Comparison of ENCODE assay signal across 25 cellular contexts in the genomic region with DNA sequence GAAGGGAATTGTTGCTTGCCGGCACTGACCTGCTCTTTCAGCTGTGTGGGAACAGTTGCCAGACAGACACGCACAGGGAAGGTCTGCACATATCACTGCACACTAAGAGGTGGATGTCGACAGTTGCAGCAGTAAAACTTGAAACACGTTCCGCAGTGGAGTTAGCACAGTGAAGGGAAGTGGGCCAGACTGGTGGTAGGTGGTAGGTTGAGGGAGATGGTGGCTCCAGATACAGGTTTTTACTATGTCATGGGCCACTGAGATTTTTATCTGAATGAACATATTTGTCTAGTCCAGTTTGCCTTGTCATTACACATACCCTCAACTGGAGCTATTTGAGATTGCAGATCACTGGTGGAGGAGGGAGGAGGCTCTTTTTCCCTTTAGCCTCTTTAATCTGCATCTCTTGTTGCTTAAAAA. TPM values are rescaled to one million over a fixed set of nuclear protein-coding genes. Genes with fewer than 3 reads are reported as not detected.
DNase-seq lines count a peak whose midpoint lies in the region; ATAC-seq and TF ChIP-seq lines count a peak whose summit lies in the region.
"Had no signal": no experiment of that assay in that cellular context is flagged by ENCODE, and none has a peak within 500 bp of the region (broad histone marks: within the 10 kb centered on the region; RNA-seq: fewer than 3 reads in every experiment).

No MANE protein-coding gene starts in this region.

- peaks cover 7 to 23% of the 10 kb centered on the region in 2 donors for H3K36me3 Mint-ChIP-seq in activated T-cell treated with anti-CD3 and anti-CD28 coated beads, Interleukin-2, amount 50 U/mL, for 72 hours (ENCODE audit: insufficient read depth in 2 of 2)
- peaks cover 24% of the 10 kb centered on the region for H3K36me3 Mint-ChIP-seq in activated naive CD4-positive, alpha-beta T cell treated with anti-CD3 and anti-CD28 coated beads for 36 hours (ENCODE audit: low read depth)

- H3K9me3 Mint-ChIP-seq in activated T-cell treated with anti-CD3 and anti-CD28 coated beads, Interleukin-2, amount 50 U/mL, for 72 hours: no peaks in the 10 kb centered on the region
- H3K9me3 Mint-ChIP-seq in activated naive CD4-positive, alpha-beta T cell treated with anti-CD3 and anti-CD28 coated beads for 36 hours: no peaks in the 10 kb centered on the region
- H3K9me3 Mint-ChIP-seq: activated B cell treated with CpG ODN at 0.5 μM for 24 hours, IgD-negative memory B cell, nephron had no signal

- H3K27ac ChIP-seq in rectal smooth muscle tissue (ENCODE audit: low read depth, low read length): peak overlapping the region; percentile 2
- peak overlapping the region in 1 of 4 donors; percentile 7 for H3K27ac ChIP-seq in sigmoid colon
- H3K27ac ChIP-seq: heart right ventricle, HL-60, uterus had no signal

- H3K4me3 ChIP-seq in Loucy (ENCODE audit: low read length, poor library complexity, severe bottlenecking) (peak overlapping the region; percentile 63), rectal smooth muscle tissue (ENCODE audit: low read length) (no peak overlapping the region), sigmoid colon (no peak overlapping the region)
- H3K4me3 ChIP-seq: heart right ventricle, smooth muscle cell, uterus had no signal

- WGBS in sigmoid colon, 2 donors: 75 to 91% methylated on average over 5 of the region's 5 CpGs

- H3K4me1 ChIP-seq in Loucy (ENCODE audit: insufficient read depth, low read length, poor library complexity, severe bottlenecking) (peaks cover 98% of the 10 kb centered on the region), rectal smooth muscle tissue (ENCODE audit: control insufficient read depth, insufficient read depth, low read length) (peaks cover 8% of the 10 kb centered on the region), sigmoid colon (peaks cover 0 to 73% (median 62%) of the 10 kb centered on the region in 4 donors)
- H3K4me1 ChIP-seq: uterus had no signal

- H3K79me2 ChIP-seq in Loucy (ENCODE audit: insufficient read depth, low read length): peaks cover 98% of the 10 kb centered on the region

- peaks cover 78% of the 10 kb centered on the region for H4K20me1 ChIP-seq in Loucy (ENCODE audit: insufficient read depth, low read length, poor library complexity, severe bottlenecking)

- H3K9me2 ChIP-seq in Loucy (replicated peaks; ENCODE audit: low read depth, low read length): no peaks in the 10 kb centered on the region

- H3K4me3 Mint-ChIP-seq in activated T-cell treated with anti-CD3 and anti-CD28 coated beads, Interleukin-2, amount 50 U/mL, for 72 hours: no peak overlapping the region
- H3K4me3 Mint-ChIP-seq in activated naive CD4-positive, alpha-beta T cell treated with anti-CD3 and anti-CD28 coated beads for 36 hours: no peak overlapping the region
- H3K4me3 Mint-ChIP-seq: activated B cell treated with CpG ODN at 0.5 μM for 24 hours, IgD-negative memory B cell, nephron had no signal

- no peak for TF ChIP-seq POLR2A in sigmoid colon (IDR thresholded peaks at IDR 0.05)

- DNase-seq in activated T-cell treated with anti-CD3 and anti-CD28 coated beads, Interleukin-2, amount 50 U/mL, for 72 hours: peak in 1 of 2 donors; percentile 10
- DNase-seq in activated T-cell treated with anti-CD3 and anti-CD28 coated beads for 4 hours: no peak
- no peak for DNase-seq in left ventricle myocardium superior
- DNase-seq in activated naive CD4-positive, alpha-beta T cell treated with anti-CD3 and anti-CD28 coated beads for 36 hours: no peak
- no peak for DNase-seq in effector CD8-positive, alpha-beta T cell (lab: John Stamatoyannopoulos, UW)
- no peak for DNase-seq in sigmoid colon
- DNase-seq: activated B cell treated with CpG ODN at 0.5 μM for 24 hours; activated naive CD4-positive, alpha-beta T cell treated with Interleukin-2 at 50 U/mL for 16 hours; DMS79; heart right ventricle; mammary epithelial cell; NCI-H1694; NCI-H748 treated with DMSO at 0.1 percent for 48 hours; posterior cingulate gyrus; SHP77 treated with DMSO at 0.1 percent for 48 hours; stimulated activated CD4-positive, alpha-beta T cell treated with anti-CD3 and anti-CD28 coated beads, Interleukin-4, amount 100 ng/mL, for 1 hour; T-helper 1 cell; uterus had no signal

- CTCF ChIA-PET in activated naive CD4-positive, alpha-beta T cell treated with anti-CD3 and anti-CD28 coated beads for 36 hours (lab: Charles Lee): interaction anchor here (2.1 kb wide), 1 partner anchor 163 kb away, joined by 5 read pairs; no protein-coding TSS in a partner anchor

- no peak overlapping the region for H3K27ac Mint-ChIP-seq in activated T-cell treated with anti-CD3 and anti-CD28 coated beads, Interleukin-2, amount 50 U/mL, for 72 hours
- H3K27ac Mint-ChIP-seq in activated naive CD4-positive, alpha-beta T cell treated with anti-CD3 and anti-CD28 coated beads for 36 hours: no peak overlapping the region
- H3K27ac Mint-ChIP-seq: activated B cell treated with CpG ODN at 0.5 μM for 24 hours, IgD-negative memory B cell, nephron had no signal

- H3K9me3 ChIP-seq in Loucy (ENCODE audit: insufficient read depth, low read depth, low read length) (no peaks in the 10 kb centered on the region), sigmoid colon (no peaks in the 10 kb centered on the region)
- H3K9me3 ChIP-seq: ascending aorta, heart right ventricle, uterus had no signal

- H3K9ac ChIP-seq in Loucy (ENCODE audit: low read depth, low read length, poor library complexity, severe bottlenecking) (peak overlapping the region; percentile 57), rectal smooth muscle tissue (ENCODE audit: low read length) (no peak overlapping the region)

- H3K4me2 ChIP-seq in Loucy (ENCODE audit: low read depth, low read length, poor library complexity, severe bottlenecking): peak overlapping the region; percentile 86
- H3K4me2 ChIP-seq: smooth muscle cell had no signal

- H3K36me3 ChIP-seq in Loucy (ENCODE audit: insufficient read depth, low read length) (no peaks in the 10 kb centered on the region), rectal smooth muscle tissue (ENCODE audit: control insufficient read depth, insufficient read depth, low read length) (no peaks in the 10 kb centered on the region), sigmoid colon (no peaks in the 10 kb centered on the region)
- H3K36me3 ChIP-seq: ascending aorta, uterus had no signal

- peak; percentile 48 to 58 for ATAC-seq in activated T-cell treated with anti-CD3 and anti-CD28 coated beads, Interleukin-2, amount 50 U/mL, for 72 hours (replicated peaks in 1 of 2)
- peak; percentile 65 for ATAC-seq in left ventricle myocardium superior

- no peak overlapping the region for H2AFZ ChIP-seq in Loucy (ENCODE audit: low read length)

- TF ChIP-seq CTCF in Loucy (conservative IDR thresholded peaks at IDR 0.05; ENCODE audit: low read length) (no peak), sigmoid colon (IDR thresholded peaks at IDR 0.05) (no peak)

- H3K27me3 ChIP-seq in Loucy (ENCODE audit: insufficient read depth, low read length, poor library complexity, severe bottlenecking): no peaks in the 10 kb centered on the region
- H3K27me3 ChIP-seq in rectal smooth muscle tissue (ENCODE audit: control insufficient read depth, insufficient read depth, low read length): no peaks in the 10 kb centered on the region
- H3K27me3 ChIP-seq in sigmoid colon: no peaks in the 10 kb centered on the region
- H3K27me3 ChIP-seq: ascending aorta, heart right ventricle, uterus had no signal

- peaks cover 39% of the 10 kb centered on the region for H3K4me1 Mint-ChIP-seq in activated T-cell treated with anti-CD3 and anti-CD28 coated beads, Interleukin-2, amount 50 U/mL, for 72 hours (ENCODE audit: low read depth)
- peaks cover 50% of the 10 kb centered on the region for H3K4me1 Mint-ChIP-seq in activated naive CD4-positive, alpha-beta T cell treated with anti-CD3 and anti-CD28 coated beads for 36 hours (ENCODE audit: low read depth)

- no peaks in the 10 kb centered on the region for H3K27me3 Mint-ChIP-seq in activated T-cell treated with anti-CD3 and anti-CD28 coated beads, Interleukin-2, amount 50 U/mL, for 72 hours (ENCODE audit: low read depth)
- no peaks in the 10 kb centered on the region for H3K27me3 Mint-ChIP-seq in activated naive CD4-positive, alpha-beta T cell treated with anti-CD3 and anti-CD28 coated beads for 36 hours (ENCODE audit: low read depth)
- H3K27me3 Mint-ChIP-seq: activated B cell treated with CpG ODN at 0.5 μM for 24 hours, IgD-negative memory B cell had no signal

- intact Hi-C loops in left ventricle myocardium superior (cut with micrococcal nuclease): no loop called here
- intact Hi-C loops in activated naive CD4-positive, alpha-beta T cell treated with anti-CD3 and anti-CD28 coated beads for 36 hours (cut with micrococcal nuclease): no loop called here
- intact Hi-C loops in sigmoid colon (cut with DNase I): no loop called here

- H3F3A ChIP-seq in Loucy (ENCODE audit: low read depth): peaks cover 4% of the 10 kb centered on the region; the same call in 1 of the 2 replicates

- no peak for TF ChIP-seq EP300 in sigmoid colon (IDR thresholded peaks at IDR 0.05)

RNA-seq across cellular contexts. Expression of a gene that starts 13.5 kb away (rescaled TPM):
- 100 to 1,000 TPM; 154 to 193 TPM for total RNA-seq in activated T-cell treated with anti-CD3 and anti-CD28 coated beads, Interleukin-2, amount 50 U/mL, for 72 hours
- total RNA-seq in left ventricle myocardium superior (63.0 TPM), sigmoid colon (10 to 100 TPM; 41.0 to 95.8 (median 70.7) TPM)
- 10 to 100 TPM; 78.9 to 80.0 TPM for total RNA-seq in activated naive CD4-positive, alpha-beta T cell treated with anti-CD3 and anti-CD28 coated beads for 36 hours
- 100 to 1,000 TPM in 1 of 3 donors, 10 to 100 TPM in 2; 60.0 to 118 (median 88.3) TPM for polyA plus RNA-seq in sigmoid colon

RNA-seq across cellular contexts. Expression of a gene that starts 13.5 kb away (rescaled TPM):
- total RNA-seq in activated T-cell treated with anti-CD3 and anti-CD28 coated beads, Interleukin-2, amount 50 U/mL, for 72 hours: 10 to 100 TPM; 37.6 to 39.8 TPM
- total RNA-seq in left ventricle myocardium superior (4.3 TPM), sigmoid colon (10 to 100 TPM; 20.6 to 41.8 (median 22.7) TPM)
- total RNA-seq in activated naive CD4-positive, alpha-beta T cell treated with anti-CD3 and anti-CD28 coated beads for 36 hours: 10 to 100 TPM; 21.2 to 21.7 TPM
- 1 to 10 TPM in 2 of 3 donors, under 1 TPM in 1; 0.60 to 3.6 (median 1.2) TPM for polyA plus RNA-seq in sigmoid colon
